In genomic region chr15:99565281-99566156, GRCh38 we compare ENCODE assay signal across 1 cellular context.
TF ChIP-seq lines count a peak whose summit lies in the region.

MEF2A (plus strand) TSS chr15:99565984; CDS start chr15:99633120, 67,136 bp downstream.

TF ChIP-seq in K562, 482 proteins besides CTCF, POLR2A, EP300 and RAD21 (continued from another document and continues in another):
- TF ChIP-seq GTF3C2 (IDR thresholded peaks at IDR 0.05; ENCODE audit: borderline replicate concordance, extremely low read depth, insufficient read length) (no peak), CREB1 (IDR thresholded peaks at IDR 0.05) (peak; percentile 24; the same call in 1 of the 2 replicates), CREB1 (CRISPR knock-in tag; IDR thresholded peaks at IDR 0.05) (peak; percentile 68), TRIM28 (IDR thresholded peaks at IDR 0.05) (0 out of 2 replicates have a peak, but pooled peaks have one; percentile 72), ADNP (tag; IDR thresholded peaks at IDR 0.05) (no peak), HCFC1 (IDR thresholded peaks at IDR 0.05; ENCODE audit: low read depth, low read length) (peak; percentile 29; the same call in 1 of the 2 replicates), NFXL1 (CRISPR knock-in tag; IDR thresholded peaks at IDR 0.05) (no peak), ZNF324 (CRISPR knock-in tag; IDR thresholded peaks at IDR 0.05) (no peak), CBFA2T3 (IDR thresholded peaks at IDR 0.05) (no peak), ZBTB43 (CRISPR knock-in tag; IDR thresholded peaks at IDR 0.05) (no peak), CCAR2 (IDR thresholded peaks at IDR 0.05; ENCODE audit: low read depth, low read length) (no peak), SREBF1 (IDR thresholded peaks at IDR 0.05; ENCODE audit: borderline replicate concordance, low read depth, low read length) (no peak), ZBTB26 (CRISPR knock-in tag; IDR thresholded peaks at IDR 0.05) (0 out of 2 replicates have a peak, but pooled peaks have one; percentile 51), NFE2 (IDR thresholded peaks at IDR 0.05; ENCODE audit: low read depth) (no peak), PTBP1 (IDR thresholded peaks at IDR 0.05; ENCODE audit: low read depth, low read length) (no peak), TOE1 (IDR thresholded peaks at IDR 0.05; ENCODE audit: borderline replicate concordance) (peak; percentile 73; the same call in 1 of the 2 replicates), TOE1 (CRISPR knock-in tag; IDR thresholded peaks at IDR 0.05; ENCODE audit: borderline replicate concordance, low read depth) (no peak), ESRRB (CRISPR knock-in tag; IDR thresholded peaks at IDR 0.05; ENCODE audit: borderline replicate concordance) (no peak), ZNF398 (CRISPR knock-in tag; IDR thresholded peaks at IDR 0.05) (no peak), KDM2B (CRISPR knock-in tag; IDR thresholded peaks at IDR 0.05) (0 out of 2 replicates have a peak, but pooled peaks have one; percentile 54), ZKSCAN1 (IDR thresholded peaks at IDR 0.05; ENCODE audit: low read depth, low read length) (no peak), BHLHE40 (IDR thresholded peaks at IDR 0.05; ENCODE audit: low read length) (peak; percentile 56; the same call in 1 of the 2 replicates), HDAC1 (IDR thresholded peaks at IDR 0.05) (peak in 1 of 2 experiments; percentile 57; a peak in 2 of 4 replicates), SNIP1 (IDR thresholded peaks at IDR 0.05; ENCODE audit: low read depth) (no peak), CEBPG (CRISPR knock-in tag; IDR thresholded peaks at IDR 0.05) (no peak), CEBPG (tag; conservative IDR thresholded peaks at IDR 0.05 in 1 of 2, IDR thresholded peaks at IDR 0.05 in 1 of 2) (no peak), E4F1 (CRISPR knock-in tag; IDR thresholded peaks at IDR 0.05; ENCODE audit: borderline replicate concordance) (no peak), TEAD1 (CRISPR knock-in tag; IDR thresholded peaks at IDR 0.05) (no peak), SAFB (IDR thresholded peaks at IDR 0.05; ENCODE audit: borderline replicate concordance, low read depth, low read length) (peak; percentile 71; the same call in 1 of the 2 replicates), CHD4 (IDR thresholded peaks at IDR 0.05; ENCODE audit: insufficient read depth, insufficient replicate concordance, low read depth, low read length, poor library complexity, severe bottlenecking) (no peak), TFAP4 (CRISPR knock-in tag; IDR thresholded peaks at IDR 0.05; ENCODE audit: borderline replicate concordance) (peak; percentile 74), ETV1 (tag; conservative IDR thresholded peaks at IDR 0.05; ENCODE audit: low read depth) (peak; percentile 87), RFX7 (CRISPR knock-in tag; IDR thresholded peaks at IDR 0.05) (no peak), ZNF830 (CRISPR knock-in tag; IDR thresholded peaks at IDR 0.05) (no peak), ZNF586 (CRISPR knock-in tag; conservative IDR thresholded peaks at IDR 0.05) (no peak), FOXP4 (CRISPR knock-in tag; IDR thresholded peaks at IDR 0.05; ENCODE audit: borderline replicate concordance) (no peak; the same call in 1 of the 2 replicates), DIDO1 (tag; IDR thresholded peaks at IDR 0.05; ENCODE audit: low read depth) (peak; percentile 75; the same call in 1 of the 2 replicates), BMI1 (IDR thresholded peaks at IDR 0.05; ENCODE audit: low read length) (no peak; the same call in 1 of the 2 replicates), POLR2AphosphoS2 (IDR thresholded peaks at IDR 0.05; ENCODE audit: low read length) (no peak), ZNF644 (tag; IDR thresholded peaks at IDR 0.05; ENCODE audit: low read depth) (no peak), MBD2 (IDR thresholded peaks at IDR 0.05; ENCODE audit: borderline replicate concordance, low read depth) (peak; percentile 36; the same call in 1 of the 2 replicates), ELK3 (CRISPR knock-in tag; IDR thresholded peaks at IDR 0.05) (no peak), ZNF133 (CRISPR knock-in tag; IDR thresholded peaks at IDR 0.05) (no peak), PBX2 (CRISPR knock-in tag; IDR thresholded peaks at IDR 0.05; ENCODE audit: low read depth) (no peak), PBX2 (tag; conservative IDR thresholded peaks at IDR 0.05; ENCODE audit: low read depth) (no peak), DACH1 (IDR thresholded peaks at IDR 0.05; ENCODE audit: partially characterized antibody) (peak; percentile 20), GABPB1 (CRISPR knock-in tag; IDR thresholded peaks at IDR 0.05) (peak; percentile 63; the same call in 1 of the 2 replicates), RBM22 (IDR thresholded peaks at IDR 0.05; ENCODE audit: low read depth, low read length, poor library complexity, severe bottlenecking) (peak; percentile 53)
